Comparison of ENCODE assay signal across 1 cellular context in genomic region chr1:116415200-116415698, GRCh38.
TF ChIP-seq lines count a peak whose summit lies in the region.

No MANE protein-coding gene starts in this region.

TF ChIP-seq in HepG2, 621 proteins besides CTCF, POLR2A, EP300 and RAD21:
- TF ChIP-seq NR0B2 (CRISPR knock-in tag; IDR thresholded peaks at IDR 0.05) (no peak), ZBTB20 (CRISPR knock-in tag; IDR thresholded peaks at IDR 0.05; ENCODE audit: borderline replicate concordance, low read depth) (no peak), ZNF275 (CRISPR knock-in tag; IDR thresholded peaks at IDR 0.05; ENCODE audit: borderline replicate concordance) (no peak), ZNF224 (CRISPR knock-in tag; IDR thresholded peaks at IDR 0.05) (no peak), ZC3H13 (CRISPR knock-in tag; IDR thresholded peaks at IDR 0.05) (no peak), NRL (CRISPR knock-in tag; IDR thresholded peaks at IDR 0.05; ENCODE audit: borderline replicate concordance) (no peak), HNRNPH1 (optimal IDR thresholded peaks at IDR 0.05; ENCODE audit: low read depth, low read length) (no peak), ZNF839 (CRISPR knock-in tag; IDR thresholded peaks at IDR 0.05; ENCODE audit: borderline replicate concordance) (no peak), SOX5 (CRISPR knock-in tag; IDR thresholded peaks at IDR 0.05; ENCODE audit: borderline replicate concordance) (no peak), ZNF589 (CRISPR knock-in tag; conservative IDR thresholded peaks at IDR 0.05) (no peak), ZNF513 (CRISPR knock-in tag; conservative IDR thresholded peaks at IDR 0.05) (no peak), THAP8 (CRISPR knock-in tag; IDR thresholded peaks at IDR 0.05; ENCODE audit: borderline replicate concordance) (no peak), TBX3 (IDR thresholded peaks at IDR 0.05; ENCODE audit: borderline replicate concordance) (no peak)
